8 cellular contexts compared by ENCODE assay signal in the genomic region with DNA sequence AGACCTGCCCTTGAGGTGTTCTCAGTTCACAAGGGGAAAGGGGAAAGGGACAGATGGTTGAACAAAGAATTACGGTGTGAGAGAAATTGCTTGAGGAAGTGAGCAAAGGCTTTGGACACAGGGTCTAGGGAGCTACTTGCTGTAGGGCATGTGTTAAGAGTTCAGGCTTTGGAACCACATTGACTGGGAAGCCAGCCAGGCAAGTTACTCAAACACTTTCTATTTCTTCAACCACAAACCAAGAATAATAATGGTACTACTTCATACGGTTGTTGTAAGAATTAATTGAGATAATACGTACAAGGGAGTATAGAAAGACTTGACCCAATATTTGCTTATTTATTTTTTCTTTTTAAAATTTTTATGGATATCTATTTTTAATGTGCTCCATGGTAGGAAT. TPM values are rescaled to one million over a fixed set of nuclear protein-coding genes. Genes with fewer than 3 reads are reported as not detected.
A peak's percentile ranks its signal among the peaks of the same experiment; 100 is the strongest.
DNase-seq lines count a peak whose midpoint lies in the region; ATAC-seq and TF ChIP-seq lines count a peak whose summit lies in the region.

No MANE protein-coding gene starts in this region.

- no peak overlapping the region for H3K4me3 Mint-ChIP-seq in WTC11
- H3K4me3 Mint-ChIP-seq in activated T-helper 2 cell treated with anti-CD3 and anti-CD28 coated beads, Interferon-gamma antibody, Interleukin-2, Interleukin-4, amounts not matched to agents 10 μg/mL and 5 μg/mL and 100 μg/mL, durations not matched to agents 14 hours and 24 hours and 36 hours (ENCODE audit: low read depth) = no peak overlapping the region

- CTCF ChIA-PET in BJ (lab: Yijun Ruan, JAX) = interaction anchor here (1.8 kb wide), 1 partner anchor 513 kb away, joined by 3 read pairs; no protein-coding TSS in a partner anchor
- CTCF ChIA-PET in WTC11 (lab: Charles Lee) = interaction anchor here (1.9 kb wide), 1 partner anchor 34 kb away, joined by 10 read pairs; no protein-coding TSS in a partner anchor

- intact Hi-C loops in activated T-helper 2 cell treated with anti-CD3 and anti-CD28 coated beads, Interferon-gamma antibody, Interleukin-2, Interleukin-4, amounts not matched to agents 10 μg/mL and 5 μg/mL and 100 μg/mL, durations not matched to agents 14 hours and 24 hours and 36 hours (cut with micrococcal nuclease) = no loop called here

- H3K9me3 Mint-ChIP-seq in WTC11 = no peaks in the 10 kb centered on the region
- no peaks in the 10 kb centered on the region for H3K9me3 Mint-ChIP-seq in activated T-helper 2 cell treated with anti-CD3 and anti-CD28 coated beads, Interferon-gamma antibody, Interleukin-2, Interleukin-4, amounts not matched to agents 10 μg/mL and 5 μg/mL and 100 μg/mL, durations not matched to agents 14 hours and 24 hours and 36 hours

- no peaks in the 10 kb centered on the region for H3K27me3 Mint-ChIP-seq in WTC11 (ENCODE audit: low read depth)
- H3K27me3 Mint-ChIP-seq in activated T-helper 2 cell treated with anti-CD3 and anti-CD28 coated beads, Interferon-gamma antibody, Interleukin-2, Interleukin-4, amounts not matched to agents 10 μg/mL and 5 μg/mL and 100 μg/mL, durations not matched to agents 14 hours and 24 hours and 36 hours (ENCODE audit: low read depth) = no peaks in the 10 kb centered on the region

- DNase-seq in BJ (ENCODE audit: low read depth) (peak; percentile 87), WTC11 (ENCODE audit: low spot score) (no peak), left lobe of liver (ENCODE audit: low spot score) (peak; percentile 71), middle frontal gyrus (ENCODE audit: extremely low spot score, low spot score) (no peak), NCI-H128 (lab: John Stamatoyannopoulos, UW; ENCODE audit: unreplicated experiment) (no peak)
- no peak for DNase-seq in activated T-helper 2 cell treated with anti-CD3 and anti-CD28 coated beads, Interferon-gamma antibody, Interleukin-2, Interleukin-4, amounts not matched to agents 10 μg/mL and 5 μg/mL and 100 μg/mL, durations not matched to agents 14 hours and 24 hours and 36 hours (ENCODE audit: low spot score)

- peaks cover 88% of the 10 kb centered on the region for H3K4me1 Mint-ChIP-seq in WTC11
- H3K4me1 Mint-ChIP-seq in activated T-helper 2 cell treated with anti-CD3 and anti-CD28 coated beads, Interferon-gamma antibody, Interleukin-2, Interleukin-4, amounts not matched to agents 10 μg/mL and 5 μg/mL and 100 μg/mL, durations not matched to agents 14 hours and 24 hours and 36 hours (ENCODE audit: low read depth) = peaks cover 13% of the 10 kb centered on the region

- peak; percentile 90 for ATAC-seq in GM21381 (IDR thresholded peaks at IDR 0.05; ENCODE audit: unreplicated experiment)
- ATAC-seq in HG03521 (IDR thresholded peaks at IDR 0.05; ENCODE audit: unreplicated experiment) = peak; percentile 90
- ATAC-seq in WTC11 = no peak
- peak; percentile 49 for ATAC-seq in left lobe of liver

- TF ChIP-seq CTCF in BJ (IDR thresholded peaks at IDR 0.05; ENCODE audit: insufficient read depth, low read depth, low read length) (no peak), WTC11 (IDR thresholded peaks at IDR 0.05) (no peak)

- H3K4me3 ChIP-seq in BJ (ENCODE audit: low read depth, low read length) = no peak overlapping the region

- H3K36me3 Mint-ChIP-seq in WTC11 = no peaks in the 10 kb centered on the region
- peaks cover 16% of the 10 kb centered on the region for H3K36me3 Mint-ChIP-seq in activated T-helper 2 cell treated with anti-CD3 and anti-CD28 coated beads, Interferon-gamma antibody, Interleukin-2, Interleukin-4, amounts not matched to agents 10 μg/mL and 5 μg/mL and 100 μg/mL, durations not matched to agents 14 hours and 24 hours and 36 hours (ENCODE audit: low read depth)

- POLR2A ChIA-PET in BJ (lab: Charles Lee) = interaction anchor here (0.5 kb wide), 1 partner anchor 9 kb away, joined by 4 read pairs; no protein-coding TSS in a partner anchor
- POLR2A ChIA-PET in WTC11 (lab: Charles Lee) = no interaction called here

- peaks cover 3% of the 10 kb centered on the region for H3K27me3 ChIP-seq in BJ (ENCODE audit: control insufficient read depth, insufficient read depth, low read length)

- peak overlapping the region; percentile 46 for H3K27ac Mint-ChIP-seq in WTC11
- no peak overlapping the region for H3K27ac Mint-ChIP-seq in activated T-helper 2 cell treated with anti-CD3 and anti-CD28 coated beads, Interferon-gamma antibody, Interleukin-2, Interleukin-4, amounts not matched to agents 10 μg/mL and 5 μg/mL and 100 μg/mL, durations not matched to agents 14 hours and 24 hours and 36 hours

- H3K36me3 ChIP-seq in BJ (ENCODE audit: control insufficient read depth, insufficient read depth, low read length) = no peaks in the 10 kb centered on the region

TF ChIP-seq in WTC11, 78 proteins besides CTCF, POLR2A, EP300 and RAD21:
- TF ChIP-seq IRF2 (CRISPR knock-in tag; IDR thresholded peaks at IDR 0.05; ENCODE audit: borderline replicate concordance, low read depth) = no peak

RNA-seq across cellular contexts. Expression of a gene that starts 26.6 kb away (rescaled TPM):
- 11.9 and 24.2 TPM in 2 replicates for polyA plus RNA-seq in BJ (2011; rRNA removed)
- 9.0 and 9.1 TPM in 2 replicates for polyA minus RNA-seq in BJ (2011; rRNA and poly(A)+ RNA removed)
- total RNA-seq in WTC11 (2021) = 169 to 180 TPM (median 172 TPM) in 3 replicates
- total RNA-seq in left lobe of liver = 153 TPM
- total RNA-seq in activated T-helper 2 cell treated with anti-CD3 and anti-CD28 coated beads, Interferon-gamma antibody, Interleukin-2, Interleukin-4, amounts not matched to agents 10 μg/mL and 5 μg/mL and 100 μg/mL, durations not matched to agents 14 hours and 24 hours and 36 hours = 108 and 109 TPM in 2 replicates

Comparison
In these comparisons a context has a peak if more than half of its experiments do, and no peak if none do; other contexts are left out.
1. DNase-seq: peak in BJ (single experiment) and left lobe of liver (single experiment); none in WTC11 (single experiment), middle frontal gyrus (single experiment), NCI-H128 (single experiment) and activated T-helper 2 cell treated with anti-CD3 and anti-CD28 coated beads, Interferon-gamma antibody, Interleukin-2, Interleukin-4, amounts not matched to agents 10 μg/mL and 5 μg/mL and 100 μg/mL, durations not matched to agents 14 hours and 24 hours and 36 hours (single experiment).